13 cellular contexts compared by ENCODE assay signal in the genomic region with DNA sequence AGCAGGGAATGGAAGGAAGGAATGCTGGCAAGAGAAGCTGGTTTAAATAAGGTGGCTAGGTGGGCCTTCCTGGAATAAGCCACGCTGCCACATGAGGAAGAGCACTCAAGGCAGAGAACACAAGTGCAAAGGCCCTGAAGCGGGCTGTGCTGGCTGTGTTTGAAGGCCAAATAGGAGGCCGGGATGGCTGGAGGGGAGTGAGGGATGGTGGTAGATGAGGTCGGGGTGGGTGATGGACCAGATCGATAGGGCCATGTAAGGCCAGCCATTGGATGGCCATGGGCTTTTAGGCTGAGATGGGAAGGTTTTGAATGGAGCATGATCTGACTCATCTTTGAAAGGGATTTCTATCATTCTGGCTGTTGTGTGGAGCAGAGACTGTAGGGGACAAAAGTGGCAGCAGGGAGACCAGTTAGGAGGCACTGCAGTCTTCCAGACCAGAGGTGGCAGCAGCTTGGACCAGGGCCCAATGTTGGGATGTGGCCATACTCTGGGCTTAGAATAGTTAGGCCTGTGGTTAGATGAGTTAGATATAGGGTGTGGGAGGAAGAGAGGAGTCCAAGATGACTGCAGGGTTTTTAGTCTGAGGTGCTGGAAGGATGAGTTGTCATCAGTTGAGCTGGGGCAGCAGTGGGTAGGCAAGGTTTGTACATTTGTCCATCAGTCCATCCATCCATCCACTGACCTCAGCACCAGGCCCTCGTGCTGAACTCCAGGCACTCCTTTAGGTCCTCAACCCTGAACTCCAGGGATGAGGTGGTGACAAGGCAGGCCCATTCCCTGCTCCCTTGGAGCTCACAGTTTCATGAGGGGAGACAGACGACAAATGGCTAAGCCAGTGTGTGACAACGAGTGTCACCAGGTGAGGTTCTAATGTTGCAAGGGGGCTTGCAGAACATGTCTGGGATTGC. TPM values are rescaled to one million over a fixed set of nuclear protein-coding genes. Genes with fewer than 3 reads are reported as not detected.
A peak's percentile ranks its signal among the peaks of the same experiment; 100 is the strongest.
DNase-seq lines count a peak whose midpoint lies in the region; ATAC-seq and TF ChIP-seq lines count a peak whose summit lies in the region.
"Had no signal": no experiment of that assay in that cellular context is flagged by ENCODE, and none has a peak within 500 bp of the region (broad histone marks: within the 10 kb centered on the region; RNA-seq: fewer than 3 reads in every experiment).

No MANE protein-coding gene starts in this region.

- H3K4me1 ChIP-seq in PC-3 (ENCODE audit: insufficient read depth, low read length) (peaks cover 14% of the 10 kb centered on the region), mesendoderm (ENCODE audit: control insufficient read depth, low read depth, low read length) (peaks cover 2% of the 10 kb centered on the region)

- H2BK5ac ChIP-seq in mesendoderm (ENCODE audit: low read length) = peak overlapping the region; percentile 77

- H3K36me3 ChIP-seq in PC-3 (ENCODE audit: low read depth, low read length) = peaks cover 38% of the 10 kb centered on the region
- peaks cover 28% of the 10 kb centered on the region for H3K36me3 ChIP-seq in mesendoderm (ENCODE audit: control insufficient read depth, insufficient read depth, low read length)

- TF ChIP-seq CTCF in PC-3 (conservative IDR thresholded peaks at IDR 0.05; ENCODE audit: low read depth, low read length) (peak; percentile 31; the same call in 1 of the 2 replicates), endothelial cell (IDR thresholded peaks at IDR 0.05; ENCODE audit: unreplicated experiment) (no peak)

- no peaks in the 10 kb centered on the region for H3K9me3 ChIP-seq in PC-3 (ENCODE audit: low read length)

- H3K9me3 Mint-ChIP-seq in endothelial cell (ENCODE audit: unreplicated experiment) = no peaks in the 10 kb centered on the region
- H3K9me3 Mint-ChIP-seq: brain; stimulated activated memory B cell treated with anti-CD40 and anti-IgM and Interleukin-4, amounts not matched to agents 10 μg/mL and 1 μg/mL and 100 μg/mL, for 72 hours had no signal

- DNase-seq in EH (ENCODE audit: low read depth) = peak; percentile 83
- DNase-seq in PC-3 = peak; percentile 50
- no peak for DNase-seq in endothelial cell (ENCODE audit: low spot score)
- no peak for DNase-seq in mesendoderm
- no peak for DNase-seq in superior temporal gyrus (ENCODE audit: extremely low spot score)
- no peak for DNase-seq in NK-92 (lab: John Stamatoyannopoulos, UW; ENCODE audit: unreplicated experiment)
- DNase-seq: activated CD8-positive, alpha-beta memory T cell treated with anti-CD3 and anti-CD28 coated beads, Interleukin-2, amount 50 U/mL, for 4 hours; NCI-H69 had no signal

- no peak overlapping the region for H3K4me3 ChIP-seq in PC-3 (ENCODE audit: low read length)
- no peak overlapping the region for H3K4me3 ChIP-seq in mesendoderm (ENCODE audit: low read length)
- H3K4me3 ChIP-seq: BLaER1 treated with 17β-estradiol and CSF1 and Interleukin-3, amounts not matched to agents 10 nM and 100 nM had no signal

- peaks cover 64% of the 10 kb centered on the region for H3K36me3 Mint-ChIP-seq in endothelial cell (ENCODE audit: low read depth, unreplicated experiment)

- H2AFZ ChIP-seq in PC-3 (ENCODE audit: low read length) = no peak overlapping the region

- CTCF ChIA-PET in PC-3 (lab: Charles Lee) = no interaction called here

- H3F3A ChIP-seq in PC-3 (ENCODE audit: low read length, unreplicated experiment) = no peaks in the 10 kb centered on the region

- peaks cover 16% of the 10 kb centered on the region for H3K27me3 Mint-ChIP-seq in endothelial cell (ENCODE audit: unreplicated experiment)
- H3K27me3 Mint-ChIP-seq: brain; stimulated activated memory B cell treated with anti-CD40 and anti-IgM and Interleukin-4, amounts not matched to agents 10 μg/mL and 1 μg/mL and 100 μg/mL, for 72 hours had no signal

- H3K79me1 ChIP-seq in mesendoderm (ENCODE audit: low read length) = peaks cover 3% of the 10 kb centered on the region

- peak overlapping the region; percentile 28 for H2AK5ac ChIP-seq in mesendoderm (ENCODE audit: low read length)

- H4K5ac ChIP-seq in mesendoderm (ENCODE audit: low read length) = no peak overlapping the region

- no peaks in the 10 kb centered on the region for H3K9me2 ChIP-seq in PC-3 (replicated peaks; ENCODE audit: low read length)

- H3K23ac ChIP-seq in mesendoderm (ENCODE audit: low read length) = no peak overlapping the region

- ATAC-seq in PC-3 = peak; percentile 51
- no peak for ATAC-seq in HG03571 (IDR thresholded peaks at IDR 0.05; ENCODE audit: unreplicated experiment)
- ATAC-seq in HG02642 (IDR thresholded peaks at IDR 0.05; ENCODE audit: poor library complexity, unreplicated experiment) = no peak
- ATAC-seq: stimulated activated memory B cell treated with anti-CD40 and anti-IgM and Interleukin-4, amounts not matched to agents 10 μg/mL and 1 μg/mL and 100 μg/mL, for 72 hours had no signal

- no peak overlapping the region for H4K8ac ChIP-seq in mesendoderm (ENCODE audit: low read depth, low read length)

- H3K9ac ChIP-seq in PC-3 (ENCODE audit: low read length) (no peak overlapping the region), mesendoderm (ENCODE audit: low read length) (no peak overlapping the region)
- H3K9ac ChIP-seq: BLaER1 treated with 17β-estradiol and CSF1 and Interleukin-3, amounts not matched to agents 10 nM and 100 nM had no signal

- no peak overlapping the region for H3K27ac Mint-ChIP-seq in endothelial cell (ENCODE audit: unreplicated experiment)
- H3K27ac Mint-ChIP-seq: stimulated activated memory B cell treated with anti-CD40 and anti-IgM and Interleukin-4, amounts not matched to agents 10 μg/mL and 1 μg/mL and 100 μg/mL, for 72 hours had no signal

- H3K56ac ChIP-seq in mesendoderm (ENCODE audit: low read length) = peak overlapping the region; percentile 74

- no peak overlapping the region for H3K4ac ChIP-seq in mesendoderm (ENCODE audit: low read depth, low read length)

- no peak overlapping the region for H2BK120ac ChIP-seq in mesendoderm (ENCODE audit: low read depth, low read length)

- H3K27me3 ChIP-seq in PC-3 (ENCODE audit: low read length) = no peaks in the 10 kb centered on the region
- no peaks in the 10 kb centered on the region for H3K27me3 ChIP-seq in mesendoderm (ENCODE audit: insufficient read depth, low read length, poor library complexity)
- H3K27me3 ChIP-seq: BLaER1 treated with 17β-estradiol and CSF1 and Interleukin-3, amounts not matched to agents 10 nM and 100 nM had no signal

- H2BK15ac ChIP-seq in mesendoderm (replicated peaks; ENCODE audit: low read depth) = no peak overlapping the region

- no peak overlapping the region for H3K18ac ChIP-seq in mesendoderm (ENCODE audit: low read length)

- H3K4me3 Mint-ChIP-seq in endothelial cell (ENCODE audit: unreplicated experiment) = peak overlapping the region; percentile 24
- H3K4me3 Mint-ChIP-seq: brain; stimulated activated memory B cell treated with anti-CD40 and anti-IgM and Interleukin-4, amounts not matched to agents 10 μg/mL and 1 μg/mL and 100 μg/mL, for 72 hours had no signal

- POLR2A ChIA-PET in PC-3 (lab: Charles Lee; ENCODE audit: unreplicated experiment) = no interaction called here

- no peak overlapping the region for H3K27ac ChIP-seq in PC-3 (ENCODE audit: low read length)
- H3K27ac ChIP-seq in mesendoderm (ENCODE audit: low read depth, low read length) = no peak overlapping the region
- H3K27ac ChIP-seq: BLaER1 treated with 17β-estradiol and CSF1 and Interleukin-3, amounts not matched to agents 10 nM and 100 nM had no signal

- H3K79me2 ChIP-seq in PC-3 (ENCODE audit: low read length) (no peaks in the 10 kb centered on the region), mesendoderm (ENCODE audit: control insufficient read depth, insufficient read depth, low read length) (no peaks in the 10 kb centered on the region)

- no TSS peak for BruUV-seq in PC-3 (replicated peaks; lab: Mats Ljungman, UMichigan)

- H3K4me2 ChIP-seq in PC-3 (ENCODE audit: low read length) (no peak overlapping the region), mesendoderm (ENCODE audit: low read length) (no peak overlapping the region)
- H3K4me2 ChIP-seq: BLaER1 treated with 17β-estradiol and CSF1 and Interleukin-3, amounts not matched to agents 10 nM and 100 nM had no signal

- H3K4me1 Mint-ChIP-seq in endothelial cell (ENCODE audit: unreplicated experiment) = peaks cover 8% of the 10 kb centered on the region
- H3K4me1 Mint-ChIP-seq: brain; stimulated activated memory B cell treated with anti-CD40 and anti-IgM and Interleukin-4, amounts not matched to agents 10 μg/mL and 1 μg/mL and 100 μg/mL, for 72 hours had no signal

- WGBS in mesendoderm (ENCODE audit: extremely low coverage, insufficient coverage, low lambda C conversion rate) = no CpG with 5 or more reads among the region's 8 CpGs

- intact Hi-C loops in PC-3 (cut with micrococcal nuclease) = no loop called here

- H4K20me1 ChIP-seq in PC-3 (ENCODE audit: low read length) = no peaks in the 10 kb centered on the region

RNA-seq across cellular contexts. Expression of a gene that starts 30.3 kb away (rescaled TPM):
- 42.6 and 46.1 TPM in 2 replicates for total RNA-seq in PC-3 (2014; rRNA removed)
- total RNA-seq in endothelial cell (ENCODE audit: unreplicated experiment) = 178 TPM
- polyA plus RNA-seq in mesendoderm (2013, experiment 1 of 2) = 36.0 TPM
- 34.9 TPM for polyA plus RNA-seq in mesendoderm (2013, experiment 2 of 2)

Comparison
In these comparisons a context has a peak if more than half of its experiments do, and no peak if none do; other contexts are left out.
1. DNase-seq: peak in EH (single experiment) and PC-3 (single experiment); none in endothelial cell (single experiment), mesendoderm (single experiment), superior temporal gyrus (single experiment) and NK-92 (single experiment).